20 cellular contexts compared by ENCODE assay signal in the genomic region with DNA sequence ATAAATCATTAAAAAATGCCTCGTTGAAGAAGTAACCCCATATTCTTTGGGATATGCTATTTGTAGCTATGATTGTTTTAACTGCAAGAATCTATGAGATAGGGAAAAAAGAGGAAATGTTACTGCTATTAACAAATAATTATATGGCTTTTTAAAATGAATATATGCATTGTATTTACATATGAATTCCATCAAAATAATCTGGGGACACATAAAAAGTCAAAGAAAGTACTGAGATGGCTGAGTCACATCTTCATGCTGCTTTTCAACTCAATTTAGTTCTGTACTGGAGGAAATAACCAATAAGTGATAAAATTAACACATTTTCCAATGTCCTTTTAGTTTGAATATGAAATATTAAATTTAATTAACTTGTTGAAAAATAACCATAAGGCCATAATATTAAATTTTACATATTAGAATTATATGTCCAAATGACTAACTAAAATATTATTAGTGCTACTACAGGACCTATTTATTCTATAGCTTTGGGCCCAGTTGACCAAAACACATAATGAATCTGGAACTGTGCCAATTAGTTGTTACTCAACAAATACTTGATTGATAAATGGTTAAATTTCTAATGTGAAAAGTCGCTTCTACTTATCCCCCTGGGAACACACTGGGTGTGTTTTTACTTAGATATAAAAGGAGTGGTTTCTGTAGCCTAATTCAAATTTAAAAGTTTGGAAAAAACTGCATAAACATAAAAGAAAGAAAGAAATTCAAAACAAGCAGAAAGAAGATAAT.
"Had no signal": no experiment of that assay in that cellular context is flagged by ENCODE, and none has a peak within 500 bp of the region (broad histone marks: within the 10 kb centered on the region; RNA-seq: fewer than 3 reads in every experiment).

No MANE protein-coding gene starts in this region.

- FAIRE-seq: HepG2 had no signal

- DNase-seq: IMR-90, MV-4-11, NCI-H1048, NCI-H1436, NCI-H187, NCI-H2029 treated with DMSO at 0.1 percent for 48 hours, NCI-H2107, NCI-H2171, NCI-H226, NCI-H446, NCI-H510A treated with DMSO at 0.1 percent for 48 hours, NCI-H526, NCI-H82, PC-3, SHP77, T-helper 1 cell, T-helper 17 cell had no signal

- ATAC-seq: HepG2, Panc1, PC-3, SK-N-SH treated with all-trans-retinoic acid at 6 μM for 48 hours, T-helper 17 cell had no signal
